ENCODE assay signal across 1 cellular context in genomic region chr22:44732661-44733060, GRCh38.
TF ChIP-seq lines count a peak whose summit lies in the region.

No MANE protein-coding gene starts in this region.

TF ChIP-seq in IMR-90, 13 proteins besides CTCF, POLR2A, EP300 and RAD21 (continued from another document):
- TF ChIP-seq NFE2L2 (IDR thresholded peaks at IDR 0.05; ENCODE audit: low read depth, low read length), result no peak
- no peak for TF ChIP-seq FOS (IDR thresholded peaks at IDR 0.05; ENCODE audit: low read depth, low read length)
- no peak for TF ChIP-seq MXI1 (IDR thresholded peaks at IDR 0.05; ENCODE audit: borderline replicate concordance, low read depth, low read length)
- TF ChIP-seq SMC3 (IDR thresholded peaks at IDR 0.05; ENCODE audit: low read depth, low read length), result no peak
- no peak for TF ChIP-seq RCOR1 (IDR thresholded peaks at IDR 0.05; ENCODE audit: insufficient replicate concordance, low read length)
